Comparison of ENCODE assay signal across 18 cellular contexts in the genomic region with DNA sequence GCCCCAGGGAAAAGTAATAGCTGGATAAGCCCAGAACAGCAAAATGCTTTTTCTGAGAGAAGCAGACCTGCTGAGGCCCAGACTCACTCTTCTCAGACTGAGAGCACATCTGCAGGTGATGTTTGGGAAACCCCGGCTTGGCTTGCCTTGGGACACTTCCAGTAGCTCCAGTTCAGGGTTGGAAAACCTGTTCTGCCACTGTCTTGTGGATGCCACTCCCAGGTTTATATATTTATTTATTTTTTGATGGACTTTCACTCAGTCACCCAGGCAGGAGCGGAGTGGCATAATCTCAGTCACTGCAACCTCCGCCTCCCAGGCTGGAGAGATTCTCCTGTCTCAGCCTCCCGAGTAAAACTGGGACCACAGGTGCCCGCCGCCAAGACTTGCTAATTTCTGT. TPM values are rescaled to one million over a fixed set of nuclear protein-coding genes. Genes with fewer than 3 reads are reported as not detected.
DNase-seq lines count a peak whose midpoint lies in the region; ATAC-seq and TF ChIP-seq lines count a peak whose summit lies in the region.
"Had no signal": no experiment of that assay in that cellular context is flagged by ENCODE, and none has a peak within 500 bp of the region (broad histone marks: within the 10 kb centered on the region; RNA-seq: fewer than 3 reads in every experiment).

No MANE protein-coding gene starts in this region.

- no peaks in the 10 kb centered on the region for H3K9me2 ChIP-seq in SU-DHL-6 (replicated peaks; ENCODE audit: insufficient read depth, low read length)

- H3K4me2 ChIP-seq in SU-DHL-6 (ENCODE audit: low read depth, low read length, poor library complexity, severe bottlenecking) = no peak overlapping the region

- no peaks in the 10 kb centered on the region for H4K20me1 ChIP-seq in SU-DHL-6 (ENCODE audit: low read depth, low read length)

- TF ChIP-seq CTCF in SU-DHL-6 (IDR thresholded peaks at IDR 0.05; ENCODE audit: insufficient read depth, low read length, poor library complexity, severe bottlenecking) (no peak), mucosa of descending colon (IDR thresholded peaks at IDR 0.05) (no peak)

- H3K79me2 ChIP-seq in SU-DHL-6 (ENCODE audit: insufficient read depth, low read length) = no peaks in the 10 kb centered on the region

- H3K4me1 ChIP-seq in mucosa of descending colon (ENCODE audit: low read depth) = peaks cover 8% of the 10 kb centered on the region
- H3K4me1 ChIP-seq: ascending aorta had no signal

- ATAC-seq in mucosa of descending colon (peak; percentile 95), GM21825 (IDR thresholded peaks at IDR 0.05; ENCODE audit: unreplicated experiment) (no peak)
- ATAC-seq: activated CD4-positive, alpha-beta T cell treated with anti-CD3 and anti-CD28 coated beads for 36 hours had no signal

- H3K36me3 ChIP-seq in SU-DHL-6 (ENCODE audit: low read length) = no peaks in the 10 kb centered on the region
- no peaks in the 10 kb centered on the region for H3K36me3 ChIP-seq in mucosa of descending colon (ENCODE audit: low read depth)
- H3K36me3 ChIP-seq: ascending aorta, SJCRH30 had no signal

- DNase-seq in COLO668 (lab: John Stamatoyannopoulos, UW; ENCODE audit: unreplicated experiment) (peak; percentile 49), LoVo (ENCODE audit: low spot score) (peak; percentile 69), mucosa of descending colon (peak; percentile 55 to 90 (median 63)), NCI-H1694 (lab: John Stamatoyannopoulos, UW) (no peak), GM03348 (ENCODE audit: low spot score) (no peak)
- DNase-seq in stimulated activated CD8-positive, alpha-beta memory T cell treated with anti-CD3 and anti-CD28 coated beads, Interleukin-4, amount 100 ng/mL, for 48 hours = no peak
- DNase-seq: activated CD4-positive, alpha-beta T cell treated with anti-CD3 and anti-CD28 coated beads for 36 hours; activated CD8-positive, alpha-beta memory T cell treated with anti-CD3 and anti-CD28 coated beads, Interleukin-2, amount 50 U/mL, for 4 hours; activated naive CD4-positive, alpha-beta T cell treated with Interleukin-2 at 50 U/mL for 16 hours; CD4-positive, alpha-beta memory T cell; NCI-H2081 treated with DMSO at 0.1 percent for 48 hours; SJCRH30; T1000 had no signal

- H2AFZ ChIP-seq in SU-DHL-6 (ENCODE audit: low read depth, low read length, severe bottlenecking) = no peak overlapping the region

- peaks cover 11% of the 10 kb centered on the region for H3F3A ChIP-seq in SU-DHL-6 (ENCODE audit: insufficient read depth)

- intact Hi-C loops in mucosa of descending colon (cut with DNase I, micrococcal nuclease) = no loop called here

- H3K27me3 ChIP-seq in SU-DHL-6 (ENCODE audit: low read length) = no peaks in the 10 kb centered on the region
- H3K27me3 ChIP-seq: ascending aorta, SJCRH30 had no signal

- H3K27ac ChIP-seq in SU-DHL-6 (ENCODE audit: low read depth, low read length) = peak overlapping the region; percentile 13; the same call in 1 of the 2 replicates
- H3K27ac ChIP-seq: ascending aorta, coronary artery, SJCRH30 had no signal

- H3K9me3 ChIP-seq in SU-DHL-6 (ENCODE audit: insufficient read depth, low read length) (no peaks in the 10 kb centered on the region), mucosa of descending colon (no peaks in the 10 kb centered on the region)
- H3K9me3 ChIP-seq: ascending aorta, SJCRH30 had no signal

- H3K4me3 ChIP-seq in SU-DHL-6 (ENCODE audit: insufficient read depth, low read length, poor library complexity, severe bottlenecking) = no peak overlapping the region
- no peak overlapping the region for H3K4me3 ChIP-seq in mucosa of descending colon
- H3K4me3 ChIP-seq: ascending aorta, coronary artery, lung, SJCRH30 had no signal

- no peak overlapping the region for H3K9ac ChIP-seq in SU-DHL-6 (ENCODE audit: low read length)

RNA-seq across cellular contexts. Expression of a gene that starts 8.0 kb away (rescaled TPM):
- total RNA-seq in mucosa of descending colon = 10 to 100 TPM; 81.5 to 86.5 (median 86.3) TPM

RNA-seq across cellular contexts. Expression of a gene that starts 24.2 kb away (rescaled TPM):
- 10 to 100 TPM; 18.5 to 25.0 (median 22.7) TPM for total RNA-seq in mucosa of descending colon

RNA-seq across cellular contexts. Expression of a gene that starts 24.4 kb away (rescaled TPM):
- 10 to 100 TPM; 34.0 to 55.8 (median 55.2) TPM for total RNA-seq in mucosa of descending colon

Comparison
In these comparisons a context has a peak if more than half of its experiments do, and no peak if none do; other contexts are left out.
1. DNase-seq: peak in COLO668 (single experiment), LoVo (single experiment) and mucosa of descending colon (3 of 3); none in NCI-H1694 (single experiment), stimulated activated CD8-positive, alpha-beta memory T cell treated with anti-CD3 and anti-CD28 coated beads, Interleukin-4, amount 100 ng/mL, for 48 hours (single experiment) and GM03348 (single experiment).